Comparison of ENCODE assay signal across 27 cellular contexts in the genomic region with DNA sequence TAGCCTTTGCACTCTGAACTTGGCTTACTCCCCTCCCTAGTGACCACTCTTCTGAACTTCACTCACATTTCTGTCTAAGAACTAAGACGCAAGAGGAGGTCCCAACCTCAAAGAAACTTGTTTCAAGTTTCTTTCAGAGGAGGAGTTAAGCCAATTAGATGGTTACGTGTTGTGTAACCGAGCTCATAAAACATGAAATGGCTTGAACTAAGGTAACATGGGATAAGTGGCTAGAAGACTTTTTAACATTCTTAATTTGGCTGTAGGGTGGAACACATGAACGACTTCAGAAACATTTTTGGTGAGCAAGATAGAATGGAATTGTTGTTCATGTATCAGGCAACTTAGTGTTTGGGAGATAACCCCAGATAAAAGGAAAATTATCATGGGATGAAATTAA.
"Had no signal": no experiment of that assay in that cellular context is flagged by ENCODE, and none has a peak within 500 bp of the region (broad histone marks: within the 10 kb centered on the region; RNA-seq: fewer than 3 reads in every experiment).

No MANE protein-coding gene starts in this region.

- H3K4me2 ChIP-seq: PC-9 had no signal

- H3K27ac ChIP-seq: brain microvascular endothelial cell, PC-9, SK-N-MC had no signal

- H3K4me3 ChIP-seq: MG63, PC-9, SK-N-MC had no signal

- H2AFZ ChIP-seq: PC-9 had no signal

- H3K36me3 Mint-ChIP-seq: activated CD4-positive, alpha-beta memory T cell treated with anti-CD3 and anti-CD28 coated beads for 36 hours; activated naive CD8-positive, alpha-beta T cell treated with anti-CD3 and anti-CD28 coated beads for 36 hours had no signal

- H3K4me1 Mint-ChIP-seq: activated naive CD8-positive, alpha-beta T cell treated with anti-CD3 and anti-CD28 coated beads for 36 hours; activated T-helper 17 cell treated with anti-CD3 and anti-CD28 coated beads, Interleukin-2, amount 50 U/mL, for 72 hours had no signal

- DNase-seq: activated CD4-positive, alpha-beta memory T cell treated with anti-CD3 and anti-CD28 coated beads for 36 hours; activated CD4-positive, alpha-beta T cell treated with anti-CD3 and anti-CD28 coated beads, Interleukin-2, amount 50 U/mL, for 1 hour; activated CD8-positive, alpha-beta memory T cell treated with anti-CD3 and anti-CD28 coated beads, Interleukin-2, amount 50 U/mL, for 4 hours; activated effector memory CD4-positive, alpha-beta T cell treated with anti-CD3 and anti-CD28 coated beads, Interleukin-2, amount 50 U/mL, for 16 hours; activated naive CD4-positive, alpha-beta T cell; activated naive CD4-positive, alpha-beta T cell treated with anti-CD3 and anti-CD28 coated beads, Interleukin-2, amount 50 U/mL, for 16 hours; activated naive CD8-positive, alpha-beta T cell treated with anti-CD3 and anti-CD28 coated beads for 36 hours; activated T-cell treated with anti-CD3 and anti-CD28 coated beads, Interleukin-2, amount 50 U/mL, for 48 hours; amniotic stem cell; aorta; brain microvascular endothelial cell; central memory CD4-positive, alpha-beta T cell; Kasumi-1; MG63; NCI-H1092; NCI-H1436 treated with DMSO at 0.1 percent for 48 hours; NCI-H1694 treated with DMSO at 0.1 percent for 48 hours; NCI-H2029; NCI-H345; NCI-H524 treated with DMSO at 0.1 percent for 48 hours; PC-9; Right ventricle myocardium superior; T1000 had no signal

- H3K36me3 ChIP-seq: brain microvascular endothelial cell, MG63 had no signal

- H3K27me3 ChIP-seq: brain microvascular endothelial cell, MG63 had no signal

- H3K9me3 Mint-ChIP-seq: activated CD4-positive, alpha-beta memory T cell treated with anti-CD3 and anti-CD28 coated beads for 36 hours; activated naive CD8-positive, alpha-beta T cell treated with anti-CD3 and anti-CD28 coated beads for 36 hours; activated T-helper 17 cell treated with anti-CD3 and anti-CD28 coated beads, Interleukin-2, amount 50 U/mL, for 72 hours had no signal

- H3K27ac Mint-ChIP-seq: activated CD4-positive, alpha-beta memory T cell treated with anti-CD3 and anti-CD28 coated beads for 36 hours; activated naive CD8-positive, alpha-beta T cell treated with anti-CD3 and anti-CD28 coated beads for 36 hours; activated T-helper 17 cell treated with anti-CD3 and anti-CD28 coated beads, Interleukin-2, amount 50 U/mL, for 72 hours had no signal

- H3K4me3 Mint-ChIP-seq: activated CD4-positive, alpha-beta memory T cell treated with anti-CD3 and anti-CD28 coated beads for 36 hours; activated naive CD8-positive, alpha-beta T cell treated with anti-CD3 and anti-CD28 coated beads for 36 hours; activated T-helper 17 cell treated with anti-CD3 and anti-CD28 coated beads, Interleukin-2, amount 50 U/mL, for 72 hours had no signal

- ATAC-seq: activated T-helper 17 cell treated with anti-CD3 and anti-CD28 coated beads, Interleukin-2, amount 50 U/mL, for 72 hours had no signal

- H3K9me3 ChIP-seq: MG63 had no signal

- FAIRE-seq: RCC 7860, TTC549 had no signal
